In the genomic region with DNA sequence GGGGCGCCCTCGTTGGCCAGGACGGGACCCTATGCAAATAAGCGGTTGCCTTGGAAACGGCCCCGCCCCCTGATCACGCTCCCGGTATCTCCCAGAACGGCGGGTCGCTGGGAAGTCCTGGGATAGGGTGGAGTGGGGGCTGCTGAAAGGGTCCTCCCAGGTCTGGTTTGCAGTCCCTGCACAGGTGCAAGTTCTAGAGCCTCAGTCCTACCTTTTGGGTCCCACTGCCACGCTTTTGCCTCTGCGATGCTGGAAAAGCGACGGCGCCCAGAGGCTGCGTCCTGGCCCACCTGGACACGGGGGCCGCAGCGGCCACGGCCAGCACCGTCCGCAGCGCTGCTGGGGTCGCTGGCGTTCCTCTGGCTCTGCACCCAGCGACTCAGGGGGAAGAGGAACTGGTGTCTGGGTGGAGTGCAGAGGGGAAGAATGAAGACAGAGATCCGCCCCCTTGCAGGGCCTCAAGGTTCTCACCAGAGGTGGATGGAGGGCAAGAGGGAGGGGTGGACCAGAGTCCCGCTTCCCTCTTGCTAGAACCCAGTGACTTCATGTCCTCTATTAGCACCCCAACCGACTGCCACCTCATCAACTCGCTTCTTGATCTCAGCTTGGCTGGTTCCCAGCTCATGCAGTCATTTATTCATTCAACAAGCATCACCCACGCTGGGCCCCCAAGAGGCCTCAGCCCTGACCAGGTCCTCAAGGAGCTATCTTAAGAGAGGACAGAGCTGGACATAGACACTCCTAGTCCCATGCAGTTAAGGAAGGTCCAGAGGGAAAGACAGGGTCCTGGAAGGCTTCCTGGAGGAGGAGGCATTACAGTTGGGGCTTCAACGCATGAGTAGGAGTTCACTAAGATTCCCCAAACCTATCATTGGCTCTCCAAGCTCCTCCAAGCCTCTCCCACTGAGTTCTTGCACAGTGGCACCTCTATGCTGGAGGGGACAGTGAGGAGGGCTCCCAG, we compare ENCODE assay signal across 9 cellular contexts. TPM values are rescaled to one million over a fixed set of nuclear protein-coding genes. Genes with fewer than 3 reads are reported as not detected.
DNase-seq lines count a peak whose midpoint lies in the region; ATAC-seq, FAIRE-seq and TF ChIP-seq lines count a peak whose summit lies in the region.
"Had no signal": no experiment of that assay in that cellular context is flagged by ENCODE, and none has a peak within 500 bp of the region (broad histone marks: within the 10 kb centered on the region; RNA-seq: fewer than 3 reads in every experiment).

A gene (minus strand): TSS at position 381 of the 961 bp plus-strand sequence. CDS start 659 bp downstream, outside the sequence.

- intact Hi-C loops in activated CD4-positive, alpha-beta T cell treated with anti-CD3 and anti-CD28 coated beads for 36 hours (cut with DNase I, micrococcal nuclease) = no loop called here

- no peaks in the 10 kb centered on the region for H3K9me3 Mint-ChIP-seq in stimulated activated naive B cell treated with anti-CD40 and anti-IgM and Interleukin-4, amounts not matched to agents 10 μg/mL and 1 μg/mL and 100 μg/mL, for 72 hours
- no peaks in the 10 kb centered on the region for H3K9me3 Mint-ChIP-seq in activated CD4-positive, alpha-beta T cell treated with anti-CD3 and anti-CD28 coated beads for 36 hours (ENCODE audit: low read depth)

- POLR2A ChIA-PET in activated CD4-positive, alpha-beta T cell treated with anti-CD3 and anti-CD28 coated beads for 36 hours (lab: Charles Lee) = no interaction called here

- no peak for FAIRE-seq in HTR-8/SVneo (lab: Jason Lieb, UNC)

- H3K36me3 Mint-ChIP-seq in stimulated activated naive B cell treated with anti-CD40 and anti-IgM and Interleukin-4, amounts not matched to agents 10 μg/mL and 1 μg/mL and 100 μg/mL, for 72 hours = peaks cover 0 to 2% of the 10 kb centered on the region in 2 donors
- peaks cover 1% of the 10 kb centered on the region for H3K36me3 Mint-ChIP-seq in activated CD4-positive, alpha-beta T cell treated with anti-CD3 and anti-CD28 coated beads for 36 hours (ENCODE audit: low read depth)

- peak; percentile 64 for DNase-seq in stimulated activated naive B cell treated with anti-CD40 and anti-IgM and Interleukin-4, amounts not matched to agents 10 μg/mL and 1 μg/mL and 100 μg/mL, for 72 hours
- DNase-seq in NCI-H2029 treated with DMSO at 0.1 percent for 48 hours (lab: John Stamatoyannopoulos, UW) (no peak), HTR-8/SVneo (ENCODE audit: insufficient read length, low spot score) (no peak), T-helper 9 cell (no peak)
- no peak for DNase-seq in activated CD4-positive, alpha-beta T cell treated with anti-CD3 and anti-CD28 coated beads for 36 hours

- ATAC-seq in GM21825 (IDR thresholded peaks at IDR 0.05; ENCODE audit: unreplicated experiment) (peak; percentile 48), SK-N-SH treated with all-trans-retinoic acid at 6 μM for 48 hours (no peak)
- ATAC-seq in stimulated activated naive B cell treated with anti-CD40 and anti-IgM and Interleukin-4, amounts not matched to agents 10 μg/mL and 1 μg/mL and 100 μg/mL, for 72 hours (replicated peaks) = peak; percentile 86 to 93
- ATAC-seq in activated CD4-positive, alpha-beta T cell treated with anti-CD3 and anti-CD28 coated beads for 36 hours = no peak

- H3K9ac ChIP-seq in iPS-20b (ENCODE audit: low read depth, low read length) = no peak within 1 kb of the TSS

- H3K4me1 Mint-ChIP-seq in stimulated activated naive B cell treated with anti-CD40 and anti-IgM and Interleukin-4, amounts not matched to agents 10 μg/mL and 1 μg/mL and 100 μg/mL, for 72 hours = peaks cover 30 to 53% of the 10 kb centered on the region in 2 donors
- peaks cover 2% of the 10 kb centered on the region for H3K4me1 Mint-ChIP-seq in activated CD4-positive, alpha-beta T cell treated with anti-CD3 and anti-CD28 coated beads for 36 hours

- H3K4me3 ChIP-seq in iPS-20b (ENCODE audit: low read length) = peak within 1 kb of the TSS; percentile 64

- H3K36me3 ChIP-seq in iPS-20b (ENCODE audit: insufficient read depth, low read depth, low read length) = no peaks in the 10 kb centered on the region

- peaks cover 0 to 6% of the 10 kb centered on the region in 2 donors for H3K27me3 Mint-ChIP-seq in stimulated activated naive B cell treated with anti-CD40 and anti-IgM and Interleukin-4, amounts not matched to agents 10 μg/mL and 1 μg/mL and 100 μg/mL, for 72 hours
- peaks cover 9% of the 10 kb centered on the region for H3K27me3 Mint-ChIP-seq in activated CD4-positive, alpha-beta T cell treated with anti-CD3 and anti-CD28 coated beads for 36 hours

- no peaks in the 10 kb centered on the region for H3K9me3 ChIP-seq in iPS-20b (ENCODE audit: insufficient read depth, low read depth, low read length)

- no peaks in the 10 kb centered on the region for H3K4me1 ChIP-seq in iPS-20b (ENCODE audit: insufficient read depth, low read length)

- no peak within 1 kb of the TSS for H3K27ac ChIP-seq in iPS-20b (ENCODE audit: low read length)

- peaks cover 11% of the 10 kb centered on the region for H3K27me3 ChIP-seq in iPS-20b (ENCODE audit: insufficient read depth, low read length)

- peak within 1 kb of the TSS; percentile 69 to 86 for H3K4me3 Mint-ChIP-seq in stimulated activated naive B cell treated with anti-CD40 and anti-IgM and Interleukin-4, amounts not matched to agents 10 μg/mL and 1 μg/mL and 100 μg/mL, for 72 hours
- H3K4me3 Mint-ChIP-seq in activated CD4-positive, alpha-beta T cell treated with anti-CD3 and anti-CD28 coated beads for 36 hours = no peak within 1 kb of the TSS

- H3K27ac Mint-ChIP-seq in stimulated activated naive B cell treated with anti-CD40 and anti-IgM and Interleukin-4, amounts not matched to agents 10 μg/mL and 1 μg/mL and 100 μg/mL, for 72 hours = peak within 1 kb of the TSS; percentile 90
- H3K27ac Mint-ChIP-seq in activated CD4-positive, alpha-beta T cell treated with anti-CD3 and anti-CD28 coated beads for 36 hours = no peak within 1 kb of the TSS

- CTCF ChIA-PET in activated CD4-positive, alpha-beta T cell treated with anti-CD3 and anti-CD28 coated beads for 36 hours (lab: Charles Lee) = interaction anchor here (0.7 to 2.7 kb wide), 2 partner anchors 9 to 142 kb away, joined by 3 to 10 read pairs; a partner anchor contains a TSS

TF ChIP-seq in SK-N-SH treated with all-trans-retinoic acid at 6 μM for 48 hours, 23 proteins besides CTCF, POLR2A, EP300 and RAD21:
- TF ChIP-seq ZFP3 (CRISPR knock-in tag; IDR thresholded peaks at IDR 0.05) (peak; percentile 100), TOX (CRISPR knock-in tag; IDR thresholded peaks at IDR 0.05; ENCODE audit: borderline replicate concordance) (no peak)

RNA-seq across cellular contexts. Expression of the gene that starts here (rescaled TPM):
- not detected for total RNA-seq in activated CD4-positive, alpha-beta T cell treated with anti-CD3 and anti-CD28 coated beads for 36 hours
- total RNA-seq: activated CD8-positive, alpha-beta memory T cell treated with anti-CD3 and anti-CD28 coated beads for 36 hours had no signal

Comparison
In these comparisons a context has a peak if more than half of its experiments do, and no peak if none do; other contexts are left out.
1. ATAC-seq: peak in GM21825 (single experiment) and stimulated activated naive B cell treated with anti-CD40 and anti-IgM and Interleukin-4, amounts not matched to agents 10 μg/mL and 1 μg/mL and 100 μg/mL, for 72 hours (2 of 2); none in SK-N-SH treated with all-trans-retinoic acid at 6 μM for 48 hours (single experiment) and activated CD4-positive, alpha-beta T cell treated with anti-CD3 and anti-CD28 coated beads for 36 hours (single experiment).